3 cellular contexts compared by ENCODE assay signal in genomic region chr1:177440821-177441220, GRCh38.
"Had no signal": no experiment of that assay in that cellular context is flagged by ENCODE, and none has a peak within 500 bp of the region (broad histone marks: within the 10 kb centered on the region; RNA-seq: fewer than 3 reads in every experiment).

No MANE protein-coding gene starts in this region.

- H3K4me3 ChIP-seq: GM12878 had no signal

- DNase-seq: GDM1, GF-D8 had no signal

- ATAC-seq: GM12878 had no signal
